ENCODE assay signal across 8 cellular contexts in genomic region chr10:100148353-100149211, GRCh38. TPM values are rescaled to one million over a fixed set of nuclear protein-coding genes. Genes with fewer than 3 reads are reported as not detected.
DNase-seq lines count a peak whose midpoint lies in the region; ATAC-seq and TF ChIP-seq lines count a peak whose summit lies in the region.

No MANE protein-coding gene starts in this region.

- no peak for TF ChIP-seq POLR2A in GM18505 (IDR thresholded peaks at IDR 0.05; ENCODE audit: borderline replicate concordance, extremely low read depth, insufficient read depth, insufficient read length)

- no peaks in the 10 kb centered on the region for H3K27me3 ChIP-seq in SJCRH30

- DNase-seq in iris pigment epithelial cell (ENCODE audit: low read depth), result peak; percentile 84
- DNase-seq in NCI-H146 (lab: John Stamatoyannopoulos, UW), result no peak
- no peak for DNase-seq in COLO829 (ENCODE audit: low spot score)
- DNase-seq in SJCRH30, result no peak
- DNase-seq in activated gamma-delta T cell (lab: John Stamatoyannopoulos, UW), result no peak

- no peak overlapping the region for H3K27ac ChIP-seq in SJCRH30

- no peak overlapping the region for H3K4me3 ChIP-seq in SJCRH30

- ATAC-seq in GM18505 (IDR thresholded peaks at IDR 0.05; ENCODE audit: unreplicated experiment) (peak; percentile 56), HG02798 (IDR thresholded peaks at IDR 0.05; ENCODE audit: poor library complexity, unreplicated experiment) (peak; percentile 65), SK-N-SH treated with all-trans-retinoic acid at 6 μM for 48 hours (peak; percentile 48)

- no peaks in the 10 kb centered on the region for H3K9me3 ChIP-seq in SJCRH30 (replicated peaks)

- peaks cover 4% of the 10 kb centered on the region; the same call in 1 of the 2 replicates for H3K4me1 ChIP-seq in SJCRH30

- H3K36me3 ChIP-seq in SJCRH30, result peaks cover 28% of the 10 kb centered on the region

TF ChIP-seq in SK-N-SH treated with all-trans-retinoic acid at 6 μM for 48 hours, 23 proteins besides CTCF, POLR2A, EP300 and RAD21:
- TF ChIP-seq ISL1 (CRISPR knock-in tag; IDR thresholded peaks at IDR 0.05), result peak; percentile 46
- no peak for TF ChIP-seq TOX (CRISPR knock-in tag; IDR thresholded peaks at IDR 0.05; ENCODE audit: borderline replicate concordance)

RNA-seq across cellular contexts. Expression of gene ERLIN1, which starts 37.2 kb away (rescaled TPM):
- total RNA-seq in SJCRH30 (2014; rRNA removed; shearing (Covaris generic)), result 43.2 and 43.6 TPM in 2 replicates
